14 cellular contexts compared by ENCODE assay signal in genomic region chr12:76555226-76555767, GRCh38. TPM values are rescaled to one million over a fixed set of nuclear protein-coding genes. Genes with fewer than 3 reads are reported as not detected.
DNase-seq lines count a peak whose midpoint lies in the region; ATAC-seq, FAIRE-seq and TF ChIP-seq lines count a peak whose summit lies in the region.
"Had no signal": no experiment of that assay in that cellular context is flagged by ENCODE, and none has a peak within 500 bp of the region (broad histone marks: within the 10 kb centered on the region; RNA-seq: fewer than 3 reads in every experiment).

No MANE protein-coding gene starts in this region.

- H3K27ac Mint-ChIP-seq in HFFc6 = 0 out of 2 replicates have a peak overlapping the region, but pooled peaks have one; percentile 32
- H3K27ac Mint-ChIP-seq in naive thymus-derived CD4-positive, alpha-beta T cell = peak overlapping the region in 8 of 9 donors; percentile 48 to 83 (median 64)
- H3K27ac Mint-ChIP-seq: activated CD8-positive, alpha-beta T cell treated with anti-CD3 and anti-CD28 coated beads, Interleukin-2, amount 10 ng/mL, durations not matched to agents 7 days and 5 days had no signal

- DNase-seq in BJ (ENCODE audit: low read depth) (no peak), HFFc6 (no peak), K562 (ENCODE audit: extremely low read depth in 1 of 4, low spot score in 3 of 4) (no peak), OCI-M1 (lab: John Stamatoyannopoulos, UW) (no peak), small intestine (no peak), putamen (ENCODE audit: low spot score) (no peak)
- peak in 3 of 9 donors; percentile 12 to 36 (median 23) for DNase-seq in naive thymus-derived CD4-positive, alpha-beta T cell
- DNase-seq: activated CD8-positive, alpha-beta T cell treated with anti-CD3 and anti-CD28 coated beads, Interleukin-2, amount 10 ng/mL, durations not matched to agents 7 days and 5 days; aorta; C1 segment of cervical spinal cord; left ventricle myocardium superior; NCI-H2227 treated with DMSO at 0.1 percent for 48 hours; trophoblast cell had no signal

- H3K4me3 ChIP-seq in BJ (ENCODE audit: low read depth, low read length) = no peak overlapping the region
- H3K4me3 ChIP-seq in K562 = no peak overlapping the region
- no peak overlapping the region for H3K4me3 ChIP-seq in naive thymus-derived CD4-positive, alpha-beta T cell (ENCODE audit: low read length)
- no peak overlapping the region for H3K4me3 ChIP-seq in small intestine (ENCODE audit: low read depth in 1 of 2, low read length in 2 of 2)
- H3K4me3 ChIP-seq: SJSA1 had no signal

- in situ Hi-C loops in K562 (cut with MboI) = no loop called here

- H3K27ac ChIP-seq in K562 (ENCODE audit: extremely low read depth, low read depth, low read length) (no peak overlapping the region), small intestine (ENCODE audit: low read depth in 1 of 2, low read length in 1 of 2) (no peak overlapping the region)
- H3K27ac ChIP-seq in naive thymus-derived CD4-positive, alpha-beta T cell (ENCODE audit: low read depth, low read length) = no peak overlapping the region
- H3K27ac ChIP-seq: SJSA1 had no signal

- intact Hi-C loops in K562 (cut with micrococcal nuclease) = loop anchor here (5.0 to 10.0 kb wide), 3 partner anchors 83 to 470 kb away; partner anchors contain the start of gene NAP1L1
- intact Hi-C loops in naive thymus-derived CD4-positive, alpha-beta T cell (cut with micrococcal nuclease) = loop anchor here (1.0 to 10.0 kb wide), 9 partner anchors 8 to 1220 kb away; partner anchors contain the start of genes CAPS2 (in 1 of the 2), CSRP2 (in 1 of the 2), GLIPR1 (in 1 of the 2) and GLIPR1L1 (in 1 of the 2)

- peaks cover 21% of the 10 kb centered on the region; the same call in 1 of the 2 replicates for H4K20me1 ChIP-seq in K562 (replicated peaks; ENCODE audit: control insufficient read depth, insufficient read depth, low read length)

- H3K4me1 ChIP-seq in K562 (replicated peaks in 1 of 2; ENCODE audit: control insufficient read depth in 2 of 2, insufficient read depth in 2 of 2, low read length in 2 of 2) (peaks cover 19 to 30% of the 10 kb centered on the region in 2 experiments), small intestine (ENCODE audit: control insufficient read depth in 2 of 2, insufficient read depth in 1 of 2, low read depth in 1 of 2, low read length in 1 of 2) (no peaks in the 10 kb centered on the region)
- peaks cover 38 to 48% of the 10 kb centered on the region in 2 donors for H3K4me1 ChIP-seq in naive thymus-derived CD4-positive, alpha-beta T cell (ENCODE audit: control insufficient read depth in 2 of 2, insufficient read depth in 2 of 2, low read length in 2 of 2)

- peaks cover 53% of the 10 kb centered on the region for H3K4me1 Mint-ChIP-seq in HFFc6 (ENCODE audit: low read depth)
- peaks cover 44 to 83% (median 68%) of the 10 kb centered on the region in 7 donors for H3K4me1 Mint-ChIP-seq in naive thymus-derived CD4-positive, alpha-beta T cell

- H3K9ac ChIP-seq in K562 (ENCODE audit: insufficient read depth in 1 of 2, low read depth in 2 of 2, low read length in 2 of 2) = no peak overlapping the region

- H3K9me3 ChIP-seq in K562 (replicated peaks; ENCODE audit: control insufficient read depth, insufficient read depth, low read depth, low read length) (no peaks in the 10 kb centered on the region), small intestine (ENCODE audit: control insufficient read depth, low read depth) (no peaks in the 10 kb centered on the region)
- H3K9me3 ChIP-seq in naive thymus-derived CD4-positive, alpha-beta T cell (ENCODE audit: control insufficient read depth in 2 of 3, low read length in 3 of 3) = no peaks in the 10 kb centered on the region
- H3K9me3 ChIP-seq: SJSA1 had no signal

- H3K27me3 ChIP-seq in BJ (ENCODE audit: control insufficient read depth, insufficient read depth, low read length) (no peaks in the 10 kb centered on the region), K562 (ENCODE audit: control insufficient read depth in 2 of 2, insufficient read depth in 2 of 2, low read length in 2 of 2) (no peaks in the 10 kb centered on the region), small intestine (ENCODE audit: control insufficient read depth in 2 of 2, insufficient read depth in 2 of 2, low read length in 2 of 2) (no peaks in the 10 kb centered on the region)
- no peaks in the 10 kb centered on the region for H3K27me3 ChIP-seq in naive thymus-derived CD4-positive, alpha-beta T cell (ENCODE audit: control insufficient read depth in 2 of 2, insufficient read depth in 2 of 2, low read length in 2 of 2)
- H3K27me3 ChIP-seq: SJSA1 had no signal

- FAIRE-seq in K562 (lab: Jason Lieb, UNC) (no peak), small intestine (lab: Jason Lieb, UNC) (no peak)

- no peak overlapping the region; the same call in 1 of the 2 replicates for H3K4me2 ChIP-seq in K562 (ENCODE audit: insufficient read depth, low read length)

- WGBS in K562 (ENCODE audit: insufficient coverage, low coverage, missing lambda C conversion rate) = 43% methylated on average over 7 of the region's 7 CpGs
- 73 to 76% (median 74%) methylated on average over 7 of the region's 7 CpGs for WGBS in small intestine, 3 donors

- H3K4me3 Mint-ChIP-seq in HFFc6 = no peak overlapping the region
- H3K4me3 Mint-ChIP-seq in naive thymus-derived CD4-positive, alpha-beta T cell = peak overlapping the region in 8 of 10 donors; percentile 24 to 98 (median 81)
- H3K4me3 Mint-ChIP-seq: activated CD8-positive, alpha-beta T cell treated with anti-CD3 and anti-CD28 coated beads, Interleukin-2, amount 10 ng/mL, durations not matched to agents 7 days and 5 days had no signal

- H3K9me3 Mint-ChIP-seq in HFFc6 = no peaks in the 10 kb centered on the region
- H3K9me3 Mint-ChIP-seq in naive thymus-derived CD4-positive, alpha-beta T cell = no peaks in the 10 kb centered on the region

- H3K27me3 Mint-ChIP-seq in HFFc6 (ENCODE audit: insufficient read depth) = no peaks in the 10 kb centered on the region
- H3K27me3 Mint-ChIP-seq in naive thymus-derived CD4-positive, alpha-beta T cell = no peaks in the 10 kb centered on the region

- ATAC-seq in K562 = no peak
- ATAC-seq in naive thymus-derived CD4-positive, alpha-beta T cell = no peak
- ATAC-seq: activated CD8-positive, alpha-beta T cell treated with anti-CD3 and anti-CD28 coated beads, Interleukin-2, amount 10 ng/mL, durations not matched to agents 7 days and 5 days; left ventricle myocardium superior had no signal

- BruUV-seq in K562 (replicated peaks; lab: Mats Ljungman, UMichigan) = no TSS peak

- H2AFZ ChIP-seq in K562 (ENCODE audit: low read depth, low read length) = no peak overlapping the region

- H3K36me3 Mint-ChIP-seq in HFFc6 (ENCODE audit: low read depth) = no peaks in the 10 kb centered on the region
- peaks cover 0 to 18% (median 0%) of the 10 kb centered on the region in 5 donors for H3K36me3 Mint-ChIP-seq in naive thymus-derived CD4-positive, alpha-beta T cell

- TF ChIP-seq EP300 in K562 (IDR thresholded peaks at IDR 0.05; ENCODE audit: low read length) = no peak

- TF ChIP-seq CTCF in BJ (IDR thresholded peaks at IDR 0.05; ENCODE audit: insufficient read depth, low read depth, low read length) = 0 out of 2 replicates have a peak, but pooled peaks have one; percentile 26
- TF ChIP-seq CTCF in HFFc6 (IDR thresholded peaks at IDR 0.05) = peak; percentile 46
- no peak for TF ChIP-seq CTCF in K562 (IDR thresholded peaks at IDR 0.05 in 2 of 3, conservative IDR thresholded peaks at IDR 0.05 in 1 of 3; ENCODE audit: insufficient read depth in 2 of 3, low read depth in 1 of 3, low read length in 3 of 3)

- H3K36me3 ChIP-seq in BJ (ENCODE audit: control insufficient read depth, insufficient read depth, low read length) (no peaks in the 10 kb centered on the region), K562 (ENCODE audit: control insufficient read depth, insufficient read depth, low read length) (no peaks in the 10 kb centered on the region; the same call in 2 of the 3 replicates), small intestine (ENCODE audit: control insufficient read depth in 2 of 2, insufficient read depth in 2 of 2, low read length in 2 of 2) (no peaks in the 10 kb centered on the region)
- peaks cover 0 to 7% (median 0%) of the 10 kb centered on the region in 3 experiments for H3K36me3 ChIP-seq in naive thymus-derived CD4-positive, alpha-beta T cell (ENCODE audit: control insufficient read depth in 2 of 3, insufficient read depth in 3 of 3, low read length in 3 of 3)

- no peak for TF ChIP-seq RAD21 in K562 (CRISPR knock-in tag; conservative IDR thresholded peaks at IDR 0.05 in 1 of 2, IDR thresholded peaks at IDR 0.05 in 1 of 2)

- POLR2A ChIA-PET in BJ (lab: Charles Lee) (interaction anchor here (0.7 kb wide), 1 partner anchor 28 kb away, joined by 8 read pairs; no protein-coding TSS in a partner anchor), K562 (lab: Yijun Ruan, JAX) (interaction anchor here (1.2 to 1.5 kb wide), 2 partner anchors 15 to 22 kb away, joined by 3 read pairs; no protein-coding TSS in a partner anchor)
- POLR2A ChIA-PET in naive thymus-derived CD4-positive, alpha-beta T cell (lab: Charles Lee) = no interaction called here

- CTCF ChIA-PET in BJ (lab: Yijun Ruan, JAX) (no interaction called here), K562 (lab: Yijun Ruan, JAX; ENCODE audit: low intra/inter-chr PET ratio) (no interaction called here)
- CTCF ChIA-PET in naive thymus-derived CD4-positive, alpha-beta T cell (lab: Charles Lee) = interaction anchor here (1.0 to 1.1 kb wide), 2 partner anchors 32 to 482 kb away, joined by 3 read pairs; no protein-coding TSS in a partner anchor

- no peak for TF ChIP-seq POLR2A in K562 (conservative IDR thresholded peaks at IDR 0.05)

- H3K79me2 ChIP-seq in K562 (ENCODE audit: control insufficient read depth, insufficient read depth, low read length) = peaks cover 89% of the 10 kb centered on the region

- H3K9me1 ChIP-seq in K562 (ENCODE audit: control insufficient read depth, insufficient read depth, low read length) = no peaks in the 10 kb centered on the region

RNA-seq across cellular contexts. Expression of gene OSBPL8, which starts 4.3 kb away (rescaled TPM):
- polyA plus RNA-seq in BJ (2011; rRNA removed) = 31.2 and 44.0 TPM in 2 replicates
- 36.7 and 42.7 TPM in 2 replicates for polyA minus RNA-seq in BJ (2011; rRNA and poly(A)+ RNA removed)
- total RNA-seq in HFFc6 (2021; fragmentation: NEBNext Ultra II Directional; extraction: Animal tissue kit (Norgen Biotek cat#: 25700)) = 10 to 100 TPM; 66.8 to 77.8 (median 71.1) TPM
- 52.8 and 159 TPM in 2 replicates for total RNA-seq in K562 (2011; cell fraction: chromatin; rRNA removed; ENCODE audit: low replicate concordance)
- 43.4 and 53.4 TPM in 2 replicates for total RNA-seq in K562 (2011; cell fraction: nucleolus; rRNA removed)
- total RNA-seq in K562 (2011; cell fraction: nucleoplasm; rRNA removed) = 46.3 and 48.5 TPM in 2 replicates
- total RNA-seq in K562 (2014; rRNA removed) = 28.3 and 32.1 TPM in 2 replicates
- total RNA-seq in K562 (2014; rRNA removed; fragmentation: Illumina TruSeq; extraction: Trizol) = 81.0 and 94.9 TPM in 2 replicates
- total RNA-seq in K562 (2015; rRNA removed; fragmentation: Illumina TruSeq; extraction: Trizol) = 70.2 and 78.3 TPM in 2 replicates
- total RNA-seq in K562 (2021) = 82.7 and 88.6 TPM in 2 replicates
- polyA plus RNA-seq in K562 (2011; rRNA removed) = 34.2 and 52.7 TPM in 2 replicates
- 15.3 and 41.1 TPM in 2 replicates for polyA plus RNA-seq in K562 (2011; cell fraction: cytosol; rRNA removed)
- 19.3 and 21.6 TPM in 2 replicates for polyA plus RNA-seq in K562 (2011; cell fraction: nucleus; rRNA removed)
- polyA plus RNA-seq in K562 (2012) = 28.9 and 29.0 TPM in 2 replicates
- polyA plus RNA-seq in K562 (2014; fragmentation: Illumina TruSeq; extraction: Trizol) = 36.2 and 42.8 TPM in 2 replicates
- 10 to 100 TPM; 17.4 to 19.9 TPM for polyA plus RNA-seq in K562 (2014; fragmentation: Nextera tagmentation; extraction: Ambion mirVana)
- polyA plus RNA-seq in K562 (2014; rRNA removed) = 25.6 and 31.4 TPM in 2 replicates
- 334 and 360 TPM in 2 replicates for polyA minus RNA-seq in K562 (2011; rRNA and poly(A)+ RNA removed)
- polyA minus RNA-seq in K562 (2011; cell fraction: cytosol; rRNA and poly(A)+ RNA removed) = 66.7 and 80.0 TPM in 2 replicates
- 73.6 and 124 TPM in 2 replicates for polyA minus RNA-seq in K562 (2011; cell fraction: nucleus; rRNA and poly(A)+ RNA removed)
- 100 to 1,000 TPM; 113 to 146 (median 119) TPM for total RNA-seq in naive thymus-derived CD4-positive, alpha-beta T cell
- 100 to 1,000 TPM; 140 to 157 TPM for polyA plus RNA-seq in naive thymus-derived CD4-positive, alpha-beta T cell
- polyA plus RNA-seq in small intestine = 1 to 10 TPM; 4.5 to 8.2 (median 5.1) TPM

Comparison
In these comparisons a context has a peak if more than half of its experiments do, and no peak if none do; other contexts are left out.
1. CTCF ChIP-seq: peak in BJ (single experiment) and HFFc6 (single experiment); none in K562 (0 of 3).